ENCODE assay signal across 13 cellular contexts in the genomic region with DNA sequence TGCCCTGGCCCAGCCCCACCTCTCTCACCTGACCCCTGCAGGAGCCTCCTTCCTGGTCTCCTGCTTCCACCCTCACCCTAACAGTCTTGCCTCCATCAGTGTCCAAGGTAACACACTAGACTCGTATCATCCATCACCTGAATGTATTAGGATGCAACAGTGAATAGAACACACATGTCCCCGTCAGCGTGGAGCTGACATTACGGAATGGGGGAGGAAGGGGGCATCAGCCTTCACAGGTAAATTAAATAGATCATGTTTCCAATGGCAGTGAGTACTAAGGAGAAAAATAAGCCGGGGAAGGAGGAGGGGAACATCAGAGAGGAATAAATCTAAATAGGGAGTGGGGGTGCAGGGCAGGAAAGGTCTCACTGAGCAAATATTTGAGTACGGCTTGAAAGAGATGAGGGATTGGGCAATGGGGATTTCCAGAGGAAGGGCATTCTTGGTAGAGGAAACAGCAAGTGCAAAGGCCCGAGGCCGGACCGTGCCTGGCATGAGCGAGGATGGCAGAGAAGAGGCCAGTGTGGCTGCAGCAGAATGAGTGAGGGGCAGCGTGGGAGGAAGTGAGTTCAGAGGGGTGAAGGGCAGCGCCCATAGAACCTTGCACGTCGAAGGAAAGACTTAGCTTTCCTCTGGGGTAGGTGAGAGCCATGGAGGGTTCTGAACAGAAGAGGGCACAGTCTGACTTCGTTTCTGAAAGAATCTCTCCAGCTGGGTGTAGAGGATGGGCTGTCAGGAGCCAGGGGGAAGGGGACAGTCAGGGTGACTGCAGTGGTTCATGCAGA.
DNase-seq lines count a peak whose midpoint lies in the region; ATAC-seq, FAIRE-seq and TF ChIP-seq lines count a peak whose summit lies in the region.
"Had no signal": no experiment of that assay in that cellular context is flagged by ENCODE, and none has a peak within 500 bp of the region (broad histone marks: within the 10 kb centered on the region; RNA-seq: fewer than 3 reads in every experiment).

No MANE protein-coding gene starts in this region.

- peaks cover 57 to 59% of the 10 kb centered on the region in 2 donors for H3K4me1 ChIP-seq in adrenal gland (replicated peaks in 1 of 2)
- peaks cover 3 to 60% of the 10 kb centered on the region in 2 donors for H3K4me1 ChIP-seq in right atrium auricular region

- intact Hi-C loops in adrenal gland (cut with DNase I): loop anchor here (5.0 to 10.0 kb wide), 2 partner anchors 55 to 57 kb away; no protein-coding TSS in a partner anchor

- no peaks in the 10 kb centered on the region for H3K36me3 ChIP-seq in adrenal gland (replicated peaks in 1 of 2)
- H3K36me3 ChIP-seq in right atrium auricular region: no peaks in the 10 kb centered on the region

- peak; percentile 32 for ATAC-seq in stimulated activated effector memory CD8-positive, alpha-beta T cell treated with anti-CD3 and anti-CD28 coated beads, Interleukin-12 subunit alpha, Interleukin-12 subunit beta, amount 100 ng/mL, for 72 hours
- ATAC-seq in GM19467 (IDR thresholded peaks at IDR 0.05; ENCODE audit: unreplicated experiment) (no peak), GM19463 (IDR thresholded peaks at IDR 0.05; ENCODE audit: unreplicated experiment) (no peak), GM21786 (IDR thresholded peaks at IDR 0.05; ENCODE audit: unreplicated experiment) (no peak), HG03045 (IDR thresholded peaks at IDR 0.05; ENCODE audit: unreplicated experiment) (no peak)
- ATAC-seq: activated T-cell treated with anti-CD3 and anti-CD28 coated beads, Interleukin-2, amount 50 U/mL, for 4 hours had no signal

- peak overlapping the region; percentile 75 to 94 (median 87) for H3K27ac ChIP-seq in adrenal gland
- peak overlapping the region; percentile 92 for H3K27ac ChIP-seq in right atrium auricular region
- H3K27ac ChIP-seq: epithelial cell of prostate had no signal

- H3K4me3 ChIP-seq in adrenal gland: no peak overlapping the region
- no peak overlapping the region for H3K4me3 ChIP-seq in right atrium auricular region

- no peak for TF ChIP-seq POLR2A in adrenal gland (IDR thresholded peaks at IDR 0.05)

- no peak overlapping the region for H3K27ac Mint-ChIP-seq in stimulated activated effector memory CD8-positive, alpha-beta T cell treated with anti-CD3 and anti-CD28 coated beads, Interleukin-12 subunit alpha, Interleukin-12 subunit beta, amount 100 ng/mL, for 72 hours

- TF ChIP-seq CTCF in adrenal gland (IDR thresholded peaks at IDR 0.05): peak in 3 of 6 experiments; percentile 18 to 30 (median 24)
- TF ChIP-seq CTCF in right atrium auricular region (IDR thresholded peaks at IDR 0.05): peak in 1 of 2 donors; percentile 52

- FAIRE-seq in HTR-8/SVneo (lab: Jason Lieb, UNC): peak; percentile 79
- FAIRE-seq: G401.6 had no signal

- DNase-seq in HTR-8/SVneo (ENCODE audit: insufficient read length, low spot score) (no peak), adrenal gland (no peak), right atrium auricular region (ENCODE audit: low spot score) (no peak)
- no peak for DNase-seq in stimulated activated effector memory CD8-positive, alpha-beta T cell treated with anti-CD3 and anti-CD28 coated beads, Interleukin-12 subunit alpha, Interleukin-12 subunit beta, amount 100 ng/mL, for 72 hours (ENCODE audit: low spot score in 2 of 2)
- DNase-seq: activated T-cell treated with anti-CD3 and anti-CD28 coated beads, Interleukin-2, amount 50 U/mL, for 4 hours; naive B cell; NCI-H2107 had no signal

- 58 to 70% (median 69%) methylated on average over 15 of the region's 15 CpGs for WGBS in adrenal gland, 4 donors

- H3K4me1 Mint-ChIP-seq in stimulated activated effector memory CD8-positive, alpha-beta T cell treated with anti-CD3 and anti-CD28 coated beads, Interleukin-12 subunit alpha, Interleukin-12 subunit beta, amount 100 ng/mL, for 72 hours: peaks cover 8% of the 10 kb centered on the region

- H3K4me3 Mint-ChIP-seq in stimulated activated effector memory CD8-positive, alpha-beta T cell treated with anti-CD3 and anti-CD28 coated beads, Interleukin-12 subunit alpha, Interleukin-12 subunit beta, amount 100 ng/mL, for 72 hours: no peak overlapping the region
- H3K4me3 Mint-ChIP-seq: activated T-cell treated with anti-CD3 and anti-CD28 coated beads, Interleukin-2, amount 50 U/mL, for 4 hours; naive B cell had no signal

- H3K27me3 ChIP-seq in adrenal gland (no peaks in the 10 kb centered on the region), right atrium auricular region (no peaks in the 10 kb centered on the region)

- no peaks in the 10 kb centered on the region for H3K36me3 Mint-ChIP-seq in stimulated activated effector memory CD8-positive, alpha-beta T cell treated with anti-CD3 and anti-CD28 coated beads, Interleukin-12 subunit alpha, Interleukin-12 subunit beta, amount 100 ng/mL, for 72 hours
- H3K36me3 Mint-ChIP-seq: naive B cell had no signal

- H3K9me3 Mint-ChIP-seq in stimulated activated effector memory CD8-positive, alpha-beta T cell treated with anti-CD3 and anti-CD28 coated beads, Interleukin-12 subunit alpha, Interleukin-12 subunit beta, amount 100 ng/mL, for 72 hours: no peaks in the 10 kb centered on the region
- H3K9me3 Mint-ChIP-seq: activated T-cell treated with anti-CD3 and anti-CD28 coated beads, Interleukin-2, amount 50 U/mL, for 4 hours; naive B cell had no signal

- no peaks in the 10 kb centered on the region for H3K9me3 ChIP-seq in adrenal gland (replicated peaks in 1 of 3)
- no peaks in the 10 kb centered on the region for H3K9me3 ChIP-seq in right atrium auricular region
